18 cellular contexts compared by ENCODE assay signal in the genomic region with DNA sequence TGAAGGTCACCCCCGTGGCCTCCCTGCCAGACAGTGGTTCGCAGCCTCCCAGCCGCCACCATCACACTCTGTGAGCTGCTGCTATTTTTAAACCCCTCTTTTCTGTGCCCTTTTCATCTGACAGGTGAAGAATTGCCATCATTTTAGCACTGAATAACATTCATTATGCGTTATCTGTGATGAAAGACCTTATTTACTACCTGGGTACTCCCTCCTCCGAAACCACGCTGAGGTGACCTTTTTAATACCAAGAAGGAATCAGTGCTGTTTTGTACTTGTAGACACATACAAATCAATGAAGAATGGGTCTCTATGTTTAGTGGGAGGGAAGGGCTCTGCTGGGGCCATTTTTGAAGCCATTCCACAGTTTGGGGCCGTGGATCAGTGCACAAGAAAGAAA.
"Had no signal": no experiment of that assay in that cellular context is flagged by ENCODE, and none has a peak within 500 bp of the region (broad histone marks: within the 10 kb centered on the region; RNA-seq: fewer than 3 reads in every experiment).

No MANE protein-coding gene starts in this region.

- H3K36me3 ChIP-seq: SJCRH30 had no signal

- H3K27ac ChIP-seq: HL-60, KMS-11, RWPE1, SJCRH30, SK-N-MC had no signal

- H3K9ac ChIP-seq: KMS-11 had no signal

- DNase-seq: Kasumi-1, MM.1S, NCI-H1092 treated with DMSO at 0.1 percent for 48 hours, NCI-H1436, NCI-H1694 treated with DMSO at 0.1 percent for 48 hours, NCI-H1930, NCI-H2081, NCI-H2107, NCI-H524, NCI-H69, NCI-H774, SHP77, SJCRH30 had no signal

- H3K4me2 ChIP-seq: KMS-11 had no signal

- H3K9me3 ChIP-seq: SJCRH30 had no signal

- H3K4me3 ChIP-seq: K562, SJCRH30, SK-N-MC had no signal
